Comparison of ENCODE assay signal across 26 cellular contexts in the genomic region with DNA sequence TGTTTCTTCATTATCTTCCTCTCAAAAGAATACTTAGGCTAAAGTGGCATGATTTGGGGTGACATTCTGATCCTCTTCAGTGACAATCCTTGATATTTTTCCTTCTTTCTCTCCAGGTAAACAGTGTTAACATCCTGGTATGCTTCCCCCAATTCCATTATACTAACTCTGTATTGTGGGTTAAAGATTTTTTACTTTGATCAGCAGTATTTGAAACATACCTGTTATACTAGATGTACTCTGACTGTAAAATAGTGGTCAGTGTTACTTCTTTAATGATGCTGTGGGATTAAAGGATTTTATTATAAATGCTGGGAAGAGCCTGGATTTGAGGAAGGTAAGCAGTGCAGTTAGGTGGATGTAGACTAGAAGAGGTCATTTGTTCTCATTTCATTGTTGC.
"Had no signal": no experiment of that assay in that cellular context is flagged by ENCODE, and none has a peak within 500 bp of the region (broad histone marks: within the 10 kb centered on the region; RNA-seq: fewer than 3 reads in every experiment).

No MANE protein-coding gene starts in this region.

- H3K4me3 ChIP-seq: coronary artery, dorsolateral prefrontal cortex, esophagus muscularis mucosa, gastroesophageal sphincter, heart left ventricle, hepatocyte, left ventricle myocardium inferior, lower lobe of right lung, mucosa of descending colon had no signal

- H3K36me3 ChIP-seq: lower lobe of right lung had no signal

- H3K4me3 Mint-ChIP-seq: immature natural killer cell, mesothelial cell of epicardium, naive B cell had no signal

- H2AFZ ChIP-seq: hepatocyte had no signal

- ATAC-seq: foreskin keratinocyte, gastroesophageal sphincter, heart left ventricle, left colon, left lobe of liver, lower lobe of right lung, mucosa of descending colon had no signal

- H3K27ac Mint-ChIP-seq: immature natural killer cell, mesothelial cell of epicardium had no signal

- H3K9me3 Mint-ChIP-seq: immature natural killer cell, naive B cell had no signal

- H3K27me3 Mint-ChIP-seq: naive B cell had no signal

- H3K4me1 ChIP-seq: esophagus muscularis mucosa, foreskin keratinocyte, gastroesophageal sphincter, heart left ventricle, left ventricle myocardium inferior, lower lobe of right lung had no signal

- H3K9me3 ChIP-seq: esophagus muscularis mucosa, gastroesophageal sphincter, heart left ventricle, lower lobe of right lung, mucosa of descending colon had no signal

- H3K4me2 ChIP-seq: hepatocyte had no signal

- H3K27ac ChIP-seq: coronary artery, dorsolateral prefrontal cortex, esophagus muscularis mucosa, foreskin keratinocyte, gastroesophageal sphincter, heart left ventricle, hepatocyte, left ventricle myocardium inferior, lower lobe of right lung had no signal

- H3K27me3 ChIP-seq: dorsolateral prefrontal cortex, esophagus muscularis mucosa, foreskin keratinocyte, gastroesophageal sphincter, heart left ventricle, hepatocyte had no signal

- DNase-seq: dermis blood vessel endothelial cell; dorsolateral prefrontal cortex; effector CD4-positive, alpha-beta T cell; effector memory CD4-positive, alpha-beta T cell; foreskin keratinocyte; heart left ventricle; hypothalamus; immature natural killer cell; islet precursor cell; kidney; kidney glomerular epithelial cell; left colon; left ventricle myocardium inferior; lower lobe of right lung; mesenchymal stem cell; mucosa of descending colon; naive B cell had no signal

- FAIRE-seq: colon, endothelial cell of umbilical vein, frontal cortex, kidney had no signal

- H3K79me2 ChIP-seq: hepatocyte had no signal
